Comparison of ENCODE assay signal across 1 cellular context in the genomic region with DNA sequence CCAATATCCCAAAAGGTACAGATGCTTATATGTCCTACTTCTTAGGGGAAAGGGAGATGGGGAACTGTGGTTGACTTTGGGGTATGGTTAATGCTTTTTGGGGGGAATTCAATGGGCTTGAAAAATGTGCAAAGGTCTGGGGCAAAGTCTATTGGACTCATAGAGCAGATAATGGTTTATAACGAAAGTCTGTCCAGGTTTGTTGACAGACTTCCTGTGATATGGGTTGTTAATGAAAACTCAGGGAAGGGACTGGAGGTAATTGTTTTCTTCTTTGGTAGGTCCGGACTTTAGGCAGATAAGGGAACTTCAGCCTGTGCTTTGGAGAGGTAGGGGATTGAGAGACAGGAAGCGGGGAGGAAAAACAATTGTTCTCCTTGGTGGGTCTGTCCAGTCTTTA.
TF ChIP-seq lines count a peak whose summit lies in the region.

No MANE protein-coding gene starts in this region.

TF ChIP-seq in HepG2, 621 proteins besides CTCF, POLR2A, EP300 and RAD21 (continued from another document):
- TF ChIP-seq, protein P1, sequence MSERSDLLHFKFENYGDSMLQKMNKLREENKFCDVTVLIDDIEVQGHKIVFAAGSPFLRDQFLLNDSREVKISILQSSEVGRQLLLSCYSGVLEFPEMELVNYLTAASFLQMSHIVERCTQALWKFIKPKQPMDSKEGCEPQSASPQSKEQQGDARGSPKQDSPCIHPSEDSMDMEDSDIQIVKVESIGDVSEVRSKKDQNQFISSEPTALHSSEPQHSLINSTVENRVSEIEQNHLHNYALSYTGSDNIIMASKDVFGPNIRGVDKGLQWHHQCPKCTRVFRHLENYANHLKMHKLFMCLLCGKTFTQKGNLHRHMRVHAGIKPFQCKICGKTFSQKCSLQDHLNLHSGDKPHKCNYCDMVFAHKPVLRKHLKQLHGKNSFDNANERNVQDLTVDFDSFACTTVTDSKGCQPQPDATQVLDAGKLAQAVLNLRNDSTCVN (CRISPR knock-in tag; IDR thresholded peaks at IDR 0.05; ENCODE audit: borderline replicate concordance): no peak
